1 cellular context compared by ENCODE assay signal in genomic region chr1:179954494-179955317, GRCh38.
TF ChIP-seq lines count a peak whose summit lies in the region.

TSS of gene CEP350 (plus strand) at chr1:179954810. CDS start at chr1:179986182, 31,372 bp downstream.

TF ChIP-seq in K562, 482 proteins besides CTCF, POLR2A, EP300 and RAD21 (continued from another document and continues in another):
- no peak; the same call in 1 of the 2 replicates for TF ChIP-seq ZC3H4 (CRISPR knock-in tag; IDR thresholded peaks at IDR 0.05; ENCODE audit: borderline replicate concordance)
- no peak for TF ChIP-seq ZNF780A (CRISPR knock-in tag; IDR thresholded peaks at IDR 0.05)
- peak; percentile 85 for TF ChIP-seq SMAD4 (CRISPR knock-in tag; conservative IDR thresholded peaks at IDR 0.05)
- TF ChIP-seq ZBTB40 (IDR thresholded peaks at IDR 0.05) = peak; percentile 30
- no peak for TF ChIP-seq ZBTB40 (CRISPR knock-in tag; IDR thresholded peaks at IDR 0.05)
- TF ChIP-seq HCFC1 (IDR thresholded peaks at IDR 0.05; ENCODE audit: low read depth, low read length) = peak; percentile 93
- TF ChIP-seq ZKSCAN1 (IDR thresholded peaks at IDR 0.05; ENCODE audit: low read depth, low read length) = peak; percentile 51; the same call in 1 of the 2 replicates
- peak; percentile 85 for TF ChIP-seq PML (IDR thresholded peaks at IDR 0.05; ENCODE audit: low read length)
- TF ChIP-seq JUND (IDR thresholded peaks at IDR 0.05; ENCODE audit: borderline replicate concordance, low read depth, low read length) = no peak
- no peak; the same call in 2 of the 3 replicates for TF ChIP-seq JUND (tag; IDR thresholded peaks at IDR 0.05; ENCODE audit: borderline replicate concordance, low read depth, low read length)
- 0 out of 2 replicates have a peak, but pooled peaks have one; percentile 18 for TF ChIP-seq FOXK1 (CRISPR knock-in tag; IDR thresholded peaks at IDR 0.05; ENCODE audit: borderline replicate concordance)
- peak; percentile 87 to 90 for TF ChIP-seq MAZ (CRISPR knock-in tag; conservative IDR thresholded peaks at IDR 0.05 in 1 of 2, IDR thresholded peaks at IDR 0.05 in 1 of 2)
- peak; percentile 77; the same call in 1 of the 2 replicates for TF ChIP-seq HIVEP1 (CRISPR knock-in tag; IDR thresholded peaks at IDR 0.05)
- TF ChIP-seq ZNF655 (CRISPR knock-in tag; IDR thresholded peaks at IDR 0.05) = no peak
- TF ChIP-seq GMEB1 (CRISPR knock-in tag; IDR thresholded peaks at IDR 0.05) = peak; percentile 72
- TF ChIP-seq SAFB2 (IDR thresholded peaks at IDR 0.05; ENCODE audit: borderline replicate concordance, low read depth, low read length, severe bottlenecking) = no peak
- no peak for TF ChIP-seq ZNF75A (CRISPR knock-in tag; IDR thresholded peaks at IDR 0.05)
- no peak for TF ChIP-seq KLF10 (CRISPR knock-in tag; IDR thresholded peaks at IDR 0.05)
- TF ChIP-seq ZNF12 (CRISPR knock-in tag; IDR thresholded peaks at IDR 0.05) = no peak; the same call in 1 of the 2 replicates
- TF ChIP-seq HINFP (tag; conservative IDR thresholded peaks at IDR 0.05; ENCODE audit: low read depth) = no peak
- no peak for TF ChIP-seq PRPF4 (IDR thresholded peaks at IDR 0.05; ENCODE audit: insufficient read depth, low read depth, low read length, poor library complexity, severe bottlenecking)
- TF ChIP-seq BCL6 (CRISPR knock-in tag; IDR thresholded peaks at IDR 0.05) = no peak
- peak; percentile 83 for TF ChIP-seq CREB1 (IDR thresholded peaks at IDR 0.05)
- peak; percentile 84 for TF ChIP-seq CREB1 (CRISPR knock-in tag; IDR thresholded peaks at IDR 0.05)
- TF ChIP-seq RBM14 (IDR thresholded peaks at IDR 0.05; ENCODE audit: borderline replicate concordance, insufficient read depth, low read depth, low read length) = 0 out of 2 replicates have a peak, but pooled peaks have one; percentile 85
- no peak for TF ChIP-seq HNRNPK (IDR thresholded peaks at IDR 0.05; ENCODE audit: low read depth, low read length, poor library complexity, severe bottlenecking)
- TF ChIP-seq ZNF263 (CRISPR knock-in tag; IDR thresholded peaks at IDR 0.05; ENCODE audit: borderline replicate concordance) = peak; percentile 63; the same call in 1 of the 2 replicates
- TF ChIP-seq HMG20A (CRISPR knock-in tag; conservative IDR thresholded peaks at IDR 0.05) = no peak
- no peak for TF ChIP-seq ZNF586 (CRISPR knock-in tag; conservative IDR thresholded peaks at IDR 0.05)
- TF ChIP-seq BMI1 (IDR thresholded peaks at IDR 0.05; ENCODE audit: low read length) = no peak
- peak; percentile 65 for TF ChIP-seq CBFB (CRISPR knock-in tag; IDR thresholded peaks at IDR 0.05)
- no peak for TF ChIP-seq FUS (optimal IDR thresholded peaks at IDR 0.05; ENCODE audit: low read depth, low read length)
- no peak for TF ChIP-seq NR2F6 (CRISPR knock-in tag; IDR thresholded peaks at IDR 0.05)
- TF ChIP-seq CREB3 (tag; conservative IDR thresholded peaks at IDR 0.05; ENCODE audit: low read depth) = no peak
- TF ChIP-seq RBM25 (IDR thresholded peaks at IDR 0.05; ENCODE audit: low read depth, low read length, severe bottlenecking) = peak; percentile 93
- no peak for TF ChIP-seq IRF2 (CRISPR knock-in tag; IDR thresholded peaks at IDR 0.05)
- TF ChIP-seq AFF4 (CRISPR knock-in tag; IDR thresholded peaks at IDR 0.05) = peak; percentile 95
- no peak for TF ChIP-seq RFX5 (IDR thresholded peaks at IDR 0.05; ENCODE audit: low read depth, low read length)
- TF ChIP-seq PCBP2 (IDR thresholded peaks at IDR 0.05; ENCODE audit: low read depth, low read length, poor library complexity, severe bottlenecking) = no peak
- 0 out of 2 replicates have a peak, but pooled peaks have one; percentile 21 for TF ChIP-seq CBFA2T3 (IDR thresholded peaks at IDR 0.05)
- no peak for TF ChIP-seq ZNF561 (CRISPR knock-in tag; conservative IDR thresholded peaks at IDR 0.05)
- TF ChIP-seq MXI1 (IDR thresholded peaks at IDR 0.05; ENCODE audit: low read depth, low read length) = peak; percentile 64
- peak; percentile 28 for TF ChIP-seq ZNF431 (CRISPR knock-in tag; IDR thresholded peaks at IDR 0.05)
- no peak for TF ChIP-seq HES1 (IDR thresholded peaks at IDR 0.05; ENCODE audit: low read depth)
